1 cellular context compared by ENCODE assay signal in genomic region chr6:43776115-43776798, GRCh38.
TF ChIP-seq lines count a peak whose summit lies in the region.

No MANE protein-coding gene starts in this region.

TF ChIP-seq in HepG2, 621 proteins besides CTCF, POLR2A, EP300 and RAD21 (continued from another document):
- TF ChIP-seq, protein P1, sequence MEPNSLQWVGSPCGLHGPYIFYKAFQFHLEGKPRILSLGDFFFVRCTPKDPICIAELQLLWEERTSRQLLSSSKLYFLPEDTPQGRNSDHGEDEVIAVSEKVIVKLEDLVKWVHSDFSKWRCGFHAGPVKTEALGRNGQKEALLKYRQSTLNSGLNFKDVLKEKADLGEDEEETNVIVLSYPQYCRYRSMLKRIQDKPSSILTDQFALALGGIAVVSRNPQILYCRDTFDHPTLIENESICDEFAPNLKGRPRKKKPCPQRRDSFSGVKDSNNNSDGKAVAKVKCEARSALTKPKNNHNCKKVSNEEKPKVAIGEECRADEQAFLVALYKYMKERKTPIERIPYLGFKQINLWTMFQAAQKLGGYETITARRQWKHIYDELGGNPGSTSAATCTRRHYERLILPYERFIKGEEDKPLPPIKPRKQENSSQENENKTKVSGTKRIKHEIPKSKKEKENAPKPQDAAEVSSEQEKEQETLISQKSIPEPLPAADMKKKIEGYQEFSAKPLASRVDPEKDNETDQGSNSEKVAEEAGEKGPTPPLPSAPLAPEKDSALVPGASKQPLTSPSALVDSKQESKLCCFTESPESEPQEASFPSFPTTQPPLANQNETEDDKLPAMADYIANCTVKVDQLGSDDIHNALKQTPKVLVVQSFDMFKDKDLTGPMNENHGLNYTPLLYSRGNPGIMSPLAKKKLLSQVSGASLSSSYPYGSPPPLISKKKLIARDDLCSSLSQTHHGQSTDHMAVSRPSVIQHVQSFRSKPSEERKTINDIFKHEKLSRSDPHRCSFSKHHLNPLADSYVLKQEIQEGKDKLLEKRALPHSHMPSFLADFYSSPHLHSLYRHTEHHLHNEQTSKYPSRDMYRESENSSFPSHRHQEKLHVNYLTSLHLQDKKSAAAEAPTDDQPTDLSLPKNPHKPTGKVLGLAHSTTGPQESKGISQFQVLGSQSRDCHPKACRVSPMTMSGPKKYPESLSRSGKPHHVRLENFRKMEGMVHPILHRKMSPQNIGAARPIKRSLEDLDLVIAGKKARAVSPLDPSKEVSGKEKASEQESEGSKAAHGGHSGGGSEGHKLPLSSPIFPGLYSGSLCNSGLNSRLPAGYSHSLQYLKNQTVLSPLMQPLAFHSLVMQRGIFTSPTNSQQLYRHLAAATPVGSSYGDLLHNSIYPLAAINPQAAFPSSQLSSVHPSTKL (CRISPR knock-in tag; IDR thresholded peaks at IDR 0.05) = no peak
- TF ChIP-seq, protein P2, sequence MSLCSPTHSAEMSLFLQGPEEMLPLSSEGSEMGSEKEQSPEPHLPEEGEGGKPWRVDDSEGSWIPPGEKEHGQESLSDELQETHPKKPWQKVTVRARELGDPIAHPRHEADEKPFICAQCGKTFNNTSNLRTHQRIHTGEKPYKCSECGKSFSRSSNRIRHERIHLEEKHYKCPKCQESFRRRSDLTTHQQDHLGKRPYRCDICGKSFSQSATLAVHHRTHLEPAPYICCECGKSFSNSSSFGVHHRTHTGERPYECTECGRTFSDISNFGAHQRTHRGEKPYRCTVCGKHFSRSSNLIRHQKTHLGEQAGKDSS (CRISPR knock-in tag; IDR thresholded peaks at IDR 0.05; ENCODE audit: borderline replicate concordance, low read depth) = 0 out of 2 replicates have a peak, but pooled peaks have one; percentile 3
- no peak for TF ChIP-seq MAZ (IDR thresholded peaks at IDR 0.05; ENCODE audit: borderline replicate concordance, low read depth, low read length)
- TF ChIP-seq MAZ (CRISPR knock-in tag; IDR thresholded peaks at IDR 0.05; ENCODE audit: low read depth) = 0 out of 2 replicates have a peak, but pooled peaks have one; percentile 25
- TF ChIP-seq ETV6 (CRISPR knock-in tag; conservative IDR thresholded peaks at IDR 0.05) = no peak
- peak; percentile 30; the same call in 1 of the 2 replicates for TF ChIP-seq POLR2AphosphoS5 (IDR thresholded peaks at IDR 0.05; ENCODE audit: low read depth, low read length)
- TF ChIP-seq ZSCAN21 (CRISPR knock-in tag; IDR thresholded peaks at IDR 0.05; ENCODE audit: borderline replicate concordance) = 0 out of 2 replicates have a peak, but pooled peaks have one; percentile 30
- 0 out of 2 replicates have a peak, but pooled peaks have one; percentile 54 for TF ChIP-seq HNRNPL (IDR thresholded peaks at IDR 0.05; ENCODE audit: low read depth, low read length)
- TF ChIP-seq RBM22 (optimal IDR thresholded peaks at IDR 0.05; ENCODE audit: low read length) = peak; percentile 26
- TF ChIP-seq ZNF670 (CRISPR knock-in tag; IDR thresholded peaks at IDR 0.05; ENCODE audit: borderline replicate concordance) = no peak
- no peak for TF ChIP-seq ZNF616 (CRISPR knock-in tag; IDR thresholded peaks at IDR 0.05; ENCODE audit: low read depth)
